In genomic region chr3:159795776-159796175, GRCh38 we compare ENCODE assay signal across 1 cellular context.
TF ChIP-seq lines count a peak whose summit lies in the region.

No MANE protein-coding gene starts in this region.

TF ChIP-seq in IMR-90, 13 proteins besides CTCF, POLR2A, EP300 and RAD21 (continued from another document):
- TF ChIP-seq SMC3 (IDR thresholded peaks at IDR 0.05; ENCODE audit: low read depth, low read length) (no peak), RCOR1 (IDR thresholded peaks at IDR 0.05; ENCODE audit: insufficient replicate concordance, low read length) (no peak), FOS (IDR thresholded peaks at IDR 0.05; ENCODE audit: low read depth, low read length) (no peak)
TF ChIP-seq in IMR-90: peak in this region for 0.
